Comparison of ENCODE assay signal across 21 cellular contexts in the genomic region with DNA sequence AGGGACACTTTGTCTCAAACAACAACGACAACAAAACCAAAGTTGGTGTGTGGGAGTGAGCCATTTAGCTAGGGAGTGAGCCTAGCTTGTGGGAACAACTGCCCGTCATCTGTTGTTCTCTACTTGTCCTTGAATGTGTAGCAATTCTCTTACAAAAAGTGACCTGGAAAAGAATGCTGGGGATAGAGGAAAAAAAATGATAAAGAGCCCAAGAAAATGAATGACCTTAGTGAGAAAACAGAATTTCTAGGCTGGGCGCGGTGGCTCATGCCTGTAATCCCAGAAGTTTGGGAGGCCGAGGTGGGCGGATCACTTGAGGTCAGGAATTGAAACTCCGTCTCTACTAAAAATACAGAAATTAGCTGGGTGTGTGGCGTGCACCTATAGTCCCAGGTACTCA.
"Had no signal": no experiment of that assay in that cellular context is flagged by ENCODE, and none has a peak within 500 bp of the region (broad histone marks: within the 10 kb centered on the region; RNA-seq: fewer than 3 reads in every experiment).

No MANE protein-coding gene starts in this region.

- H3K9me3 ChIP-seq: right atrium auricular region, spleen, thoracic aorta had no signal

- H3K4me1 ChIP-seq: neural progenitor cell, right atrium auricular region had no signal

- H3K36me3 ChIP-seq: neural progenitor cell, right atrium auricular region, thoracic aorta had no signal

- DNase-seq: activated CD4-positive, alpha-beta memory T cell treated with anti-CD3 and anti-CD28 coated beads for 36 hours; activated CD4-positive, alpha-beta T cell treated with anti-CD3 and anti-CD28 coated beads for 48 hours; activated naive CD4-positive, alpha-beta T cell; activated T-cell treated with anti-CD3 and anti-CD28 coated beads, Interleukin-2, amount 50 U/mL, for 72 hours; amygdala; central memory CD4-positive, alpha-beta T cell; head of caudate nucleus; hippocampal formation; left colon; mammary epithelial cell; naive B cell; occipital lobe; spleen; stimulated activated CD4-positive, alpha-beta T cell treated with anti-CD3 and anti-CD28 coated beads, Interleukin-2, amount 100 ng/mL, for 48 hours; stimulated activated naive CD4-positive, alpha-beta T cell treated with Interleukin-2 at 50 U/mL for 16 hours; trophoblast cell had no signal

- H3K27me3 ChIP-seq: neural progenitor cell, right atrium auricular region, spleen had no signal

- H3K36me3 Mint-ChIP-seq: mesothelial cell of epicardium, naive B cell, neural progenitor cell had no signal

- H3K4me3 ChIP-seq: neural progenitor cell, right atrium auricular region, spleen, thoracic aorta had no signal

- H3K4me3 Mint-ChIP-seq: activated CD4-positive, alpha-beta memory T cell treated with anti-CD3 and anti-CD28 coated beads for 36 hours; activated T-cell treated with anti-CD3 and anti-CD28 coated beads, Interleukin-2, amount 50 U/mL, for 72 hours; mesothelial cell of epicardium; neural progenitor cell; T-helper 2 cell treated with Interferon-gamma antibody and Interleukin-4, amounts not matched to agents 5 μg/mL and 100 μg/mL, for 36 hours had no signal

- ATAC-seq: activated T-cell treated with anti-CD3 and anti-CD28 coated beads, Interleukin-2, amount 50 U/mL, for 72 hours; left colon had no signal

- H3K27ac Mint-ChIP-seq: activated CD4-positive, alpha-beta memory T cell treated with anti-CD3 and anti-CD28 coated beads for 36 hours; mesothelial cell of epicardium; neural progenitor cell; T-helper 2 cell treated with Interferon-gamma antibody and Interleukin-4, amounts not matched to agents 5 μg/mL and 100 μg/mL, for 36 hours had no signal

- H3K27ac ChIP-seq: neural progenitor cell, right atrium auricular region, spleen, thoracic aorta had no signal

- H3K4me1 Mint-ChIP-seq: neural progenitor cell had no signal

- H3K9me3 Mint-ChIP-seq: activated CD4-positive, alpha-beta memory T cell treated with anti-CD3 and anti-CD28 coated beads for 36 hours; activated T-cell treated with anti-CD3 and anti-CD28 coated beads, Interleukin-2, amount 50 U/mL, for 72 hours; mesothelial cell of epicardium; naive B cell; T-helper 2 cell treated with Interferon-gamma antibody and Interleukin-4, amounts not matched to agents 5 μg/mL and 100 μg/mL, for 36 hours had no signal

- H3K27me3 Mint-ChIP-seq: activated CD4-positive, alpha-beta memory T cell treated with anti-CD3 and anti-CD28 coated beads for 36 hours; naive B cell had no signal
